In the genomic region with DNA sequence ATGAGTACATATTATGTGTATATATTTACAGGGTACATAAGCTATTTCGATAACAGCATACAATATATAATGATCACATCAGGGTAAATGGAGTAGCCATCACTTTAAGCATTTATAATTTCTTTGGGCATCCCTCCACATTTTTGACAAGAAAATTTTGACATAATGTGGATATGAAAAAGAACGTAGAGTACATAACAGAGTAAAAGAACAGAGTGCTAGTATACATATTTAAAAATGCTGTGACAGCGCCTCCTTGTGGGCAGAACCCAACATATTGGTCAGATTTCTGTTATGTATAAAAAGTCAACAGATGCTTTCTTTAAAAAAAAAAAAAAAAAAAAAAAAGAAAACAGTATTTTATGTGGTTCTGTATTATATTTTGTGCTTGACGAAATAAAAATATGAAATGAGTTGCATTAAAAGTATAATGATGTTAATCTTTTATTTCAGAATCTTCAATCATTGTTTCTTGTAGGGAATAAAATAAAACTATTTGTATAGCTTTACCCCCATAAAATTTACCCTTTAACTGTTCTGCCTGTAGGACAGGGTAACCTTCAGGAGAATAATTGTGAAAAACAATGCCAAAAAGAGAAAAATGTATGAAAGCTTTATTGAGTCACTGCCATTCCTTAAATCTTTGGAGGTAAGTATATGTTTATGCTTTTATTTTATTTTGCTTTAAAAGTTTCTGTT, we compare ENCODE assay signal across 8 cellular contexts. TPM values are rescaled to one million over a fixed set of nuclear protein-coding genes. Genes with fewer than 3 reads are reported as not detected.
A peak's percentile ranks its signal among the peaks of the same experiment; 100 is the strongest.
DNase-seq lines count a peak whose midpoint lies in the region; ATAC-seq, FAIRE-seq and TF ChIP-seq lines count a peak whose summit lies in the region.

No MANE protein-coding gene starts in this region.

- no peak overlapping the region for H3K4me3 ChIP-seq in dorsolateral prefrontal cortex

- no peaks in the 10 kb centered on the region for H3K27me3 ChIP-seq in dorsolateral prefrontal cortex

- peak; percentile 98 for FAIRE-seq in A204.1 (lab: Jason Lieb, UNC)

- DNase-seq in H4 (ENCODE audit: low spot score) = peak; percentile 62
- DNase-seq in NCI-H446 treated with DMSO at 0.1 percent for 48 hours (lab: John Stamatoyannopoulos, UW) = peak; percentile 59
- DNase-seq in activated CD4-positive, alpha-beta T cell treated with anti-CD3 and anti-CD28 coated beads, Interleukin-2, amount 50 U/mL, for 1 hour = peak; percentile 83
- peak in 7 of 10 donors; percentile 49 to 91 (median 55) for DNase-seq in dorsolateral prefrontal cortex
- DNase-seq in midbrain (lab: John Stamatoyannopoulos, UW) = peak; percentile 67
- peak; percentile 37 to 78 for DNase-seq in stimulated activated CD8-positive, alpha-beta memory T cell treated with anti-CD3 and anti-CD28 coated beads, Interleukin-4, amount 100 ng/mL, for 4 hours (ENCODE audit: low read depth in 2 of 2, low spot score in 1 of 2)

- intact Hi-C loops in dorsolateral prefrontal cortex (cut with DNase I) = loop anchor here (5.0 kb wide), 1 partner anchor 203 kb away; no protein-coding TSS in a partner anchor

- ATAC-seq in GM18873 (IDR thresholded peaks at IDR 0.05; ENCODE audit: low FRiP score, unreplicated experiment) = no peak

- peak; percentile 66 to 90 (median 77) for TF ChIP-seq CTCF in dorsolateral prefrontal cortex (IDR thresholded peaks at IDR 0.05 in 54 of 56, conservative IDR thresholded peaks at IDR 0.05 in 2 of 56; ENCODE audit: low read depth in 1 of 56, partially characterized antibody in 56 of 56)

- H3K27ac ChIP-seq in dorsolateral prefrontal cortex = no peak overlapping the region

RNA-seq across cellular contexts. Expression of gene HBP1, which starts 18.3 kb away (rescaled TPM):
- total RNA-seq in H4 (2014; rRNA removed; shearing (Covaris generic)) = 69.8 and 72.4 TPM in 2 replicates
- 10 to 100 TPM; 33.6 to 88.2 (median 55.4) TPM for total RNA-seq in dorsolateral prefrontal cortex
